ENCODE assay signal across 8 cellular contexts in the genomic region with DNA sequence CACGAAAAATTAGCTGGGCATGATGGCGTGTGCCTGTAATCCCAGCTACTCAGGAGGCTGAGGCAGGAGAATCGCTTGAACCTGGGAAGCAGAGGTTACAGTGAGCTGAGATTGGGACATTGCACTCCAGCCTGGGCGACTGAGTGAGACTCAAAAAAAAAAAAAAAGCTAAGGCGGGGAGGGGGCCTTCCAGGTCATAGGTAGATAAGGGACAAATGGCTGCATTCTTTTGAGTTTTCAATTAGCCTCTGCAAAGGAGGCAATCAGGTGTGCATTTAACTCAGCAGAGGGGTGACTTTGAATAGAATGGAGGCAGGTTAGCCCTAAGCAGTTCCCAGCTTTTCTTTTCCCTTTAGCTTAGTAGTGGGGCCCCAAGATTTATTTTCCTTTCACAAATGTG. TPM values are rescaled to one million over a fixed set of nuclear protein-coding genes. Genes with fewer than 3 reads are reported as not detected.
A peak's percentile ranks its signal among the peaks of the same experiment; 100 is the strongest.
DNase-seq lines count a peak whose midpoint lies in the region; ATAC-seq and TF ChIP-seq lines count a peak whose summit lies in the region.

No MANE protein-coding gene starts in this region.

- no peak for ATAC-seq in GM21515 (IDR thresholded peaks at IDR 0.05; ENCODE audit: unreplicated experiment)
- no peak for ATAC-seq in left colon
- no peak for ATAC-seq in GM18517 (IDR thresholded peaks at IDR 0.05; ENCODE audit: unreplicated experiment)

- DNase-seq in Jurkat, Clone E6-1 (ENCODE audit: low read depth, low spot score) = no peak
- DNase-seq in coronary artery (ENCODE audit: low spot score) (no peak), neural progenitor cell (ENCODE audit: low spot score) (no peak), left colon (no peak), DMS153 treated with DMSO at 0.1 percent for 48 hours (lab: John Stamatoyannopoulos, UW; ENCODE audit: unreplicated experiment) (no peak)

- H3F3A ChIP-seq in neural progenitor cell (ENCODE audit: low read depth) = peaks cover under 1% of the 10 kb centered on the region

- H3K36me3 ChIP-seq in BLaER1 treated with 17β-estradiol and CSF1 and Interleukin-3, amounts not matched to agents 10 nM and 100 nM = peaks cover 0 to 4% (median 0%) of the 10 kb centered on the region in 11 experiments; a peak in 1 of 22 replicates
- no peaks in the 10 kb centered on the region for H3K36me3 ChIP-seq in neural progenitor cell

- H3K4me1 ChIP-seq in BLaER1 treated with 17β-estradiol and CSF1 and Interleukin-3, amounts not matched to agents 10 nM and 100 nM = peaks cover 17 to 28% (median 22%) of the 10 kb centered on the region in 10 experiments
- peaks cover 8% of the 10 kb centered on the region for H3K4me1 ChIP-seq in neural progenitor cell

- TF ChIP-seq CTCF in coronary artery (IDR thresholded peaks at IDR 0.05) (no peak), neural progenitor cell (IDR thresholded peaks at IDR 0.05) (no peak)

- no peak overlapping the region; a peak in 4 of 22 replicates for H3K9ac ChIP-seq in BLaER1 treated with 17β-estradiol and CSF1 and Interleukin-3, amounts not matched to agents 10 nM and 100 nM
- H3K9ac ChIP-seq in neural progenitor cell = no peak overlapping the region

- H2AFZ ChIP-seq in neural progenitor cell (replicated peaks) = peak overlapping the region; percentile 98

- peaks cover 0 to 8% (median 0%) of the 10 kb centered on the region in 11 experiments; a peak in 7 of 22 replicates for H3K27me3 ChIP-seq in BLaER1 treated with 17β-estradiol and CSF1 and Interleukin-3, amounts not matched to agents 10 nM and 100 nM
- H3K27me3 ChIP-seq in neural progenitor cell = peaks cover 13% of the 10 kb centered on the region

- H3K4me3 ChIP-seq in BLaER1 treated with 17β-estradiol and CSF1 and Interleukin-3, amounts not matched to agents 10 nM and 100 nM = peak overlapping the region in 9 of 10 experiments; percentile 73 to 94 (median 83); a peak in 15 of 20 replicates
- H3K4me3 ChIP-seq in Jurkat, Clone E6-1 (ENCODE audit: low read length) = peak overlapping the region; percentile 59
- H3K4me3 ChIP-seq in coronary artery (peak overlapping the region; percentile 83), neural progenitor cell (peak overlapping the region; percentile 82)

- H3K27ac ChIP-seq in BLaER1 treated with 17β-estradiol and CSF1 and Interleukin-3, amounts not matched to agents 10 nM and 100 nM = no peak overlapping the region
- H3K27ac ChIP-seq in coronary artery = no peak overlapping the region
- H3K27ac ChIP-seq in neural progenitor cell = no peak overlapping the region

- H3K27me3 Mint-ChIP-seq in neural progenitor cell (ENCODE audit: insufficient read depth, low read depth) = peaks cover 5% of the 10 kb centered on the region

- H3K4me1 Mint-ChIP-seq in neural progenitor cell = peaks cover 11% of the 10 kb centered on the region

- no peaks in the 10 kb centered on the region for H3K36me3 Mint-ChIP-seq in neural progenitor cell

- peaks cover 18 to 26% (median 23%) of the 10 kb centered on the region in 11 experiments for H3K9me3 ChIP-seq in BLaER1 treated with 17β-estradiol and CSF1 and Interleukin-3, amounts not matched to agents 10 nM and 100 nM (replicated peaks in 1 of 11)
- H3K9me3 ChIP-seq in neural progenitor cell (ENCODE audit: low read depth) = no peaks in the 10 kb centered on the region

- H3K27ac Mint-ChIP-seq in neural progenitor cell = no peak overlapping the region

- H4K20me1 ChIP-seq in BLaER1 treated with 17β-estradiol and CSF1 and Interleukin-3, amounts not matched to agents 10 nM and 100 nM = peaks cover 0 to 31% (median 11%) of the 10 kb centered on the region in 11 experiments; a peak in 11 of 22 replicates
- H4K20me1 ChIP-seq in neural progenitor cell (ENCODE audit: low read depth) = no peaks in the 10 kb centered on the region

- peak overlapping the region; percentile 83 for H3K4me3 Mint-ChIP-seq in neural progenitor cell

- H3K9me3 Mint-ChIP-seq in neural progenitor cell = peaks cover 6% of the 10 kb centered on the region

- H3K79me2 ChIP-seq in neural progenitor cell (ENCODE audit: low read depth) = no peaks in the 10 kb centered on the region

- peak overlapping the region; percentile 91 to 100 (median 99) for H3K4me2 ChIP-seq in BLaER1 treated with 17β-estradiol and CSF1 and Interleukin-3, amounts not matched to agents 10 nM and 100 nM
- H3K4me2 ChIP-seq in neural progenitor cell = peak overlapping the region; percentile 98

- intact Hi-C loops in left colon (cut with DNase I, micrococcal nuclease) = no loop called here

RNA-seq across cellular contexts. Expression of a gene that starts 0.7 kb away (rescaled TPM):
- polyA plus RNA-seq in Jurkat, Clone E6-1 (2012; ENCODE audit: insufficient read depth, insufficient read length) = 11.1 TPM
- total RNA-seq in neural progenitor cell (ENCODE audit: low replicate concordance) (16.6 and 22.9 TPM in 2 replicates), left colon (10 to 100 TPM; 43.8 to 69.0 TPM)
